ENCODE assay signal across 8 cellular contexts in the genomic region with DNA sequence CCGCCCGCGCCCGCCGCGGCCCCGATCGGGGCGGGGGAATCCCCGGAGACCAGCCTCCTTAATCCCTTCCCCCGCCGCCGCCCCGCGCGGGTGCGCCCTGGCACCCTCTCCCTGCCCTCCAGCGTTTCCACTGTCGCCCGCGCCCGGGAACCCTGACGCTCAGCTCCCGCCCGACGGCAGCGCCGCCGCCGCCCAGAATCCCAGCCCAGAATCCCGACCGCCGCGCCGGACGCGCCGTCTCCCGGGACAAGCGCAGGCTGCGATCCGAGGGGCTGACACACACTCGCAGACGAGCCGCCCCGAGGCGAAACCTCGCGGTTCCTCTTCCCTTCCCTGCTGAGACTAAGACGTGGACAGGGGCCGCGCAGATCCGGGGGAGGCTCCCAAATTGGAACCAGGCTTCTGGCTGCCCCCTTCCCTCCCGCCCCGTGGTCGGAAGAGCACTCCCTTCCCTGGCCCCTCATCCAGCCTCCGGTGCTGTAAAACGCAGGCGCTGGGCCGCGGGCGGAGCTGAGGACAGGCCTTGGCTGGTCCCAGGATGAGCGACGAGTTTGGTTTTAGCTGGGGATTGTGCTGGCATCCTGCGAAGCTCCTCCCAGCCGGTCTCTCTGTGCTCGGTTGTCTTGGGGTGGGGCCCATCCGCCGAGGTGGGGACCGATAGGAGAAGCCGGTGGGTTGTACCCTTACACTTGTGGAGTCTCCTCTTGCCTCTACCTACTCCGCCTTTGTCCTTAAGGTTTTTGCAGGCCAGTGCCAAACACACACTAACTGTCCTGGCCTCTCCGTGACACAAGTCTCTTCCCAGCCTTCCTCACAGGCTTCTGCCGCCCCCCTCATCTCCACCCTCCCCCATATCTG. TPM values are rescaled to one million over a fixed set of nuclear protein-coding genes. Genes with fewer than 3 reads are reported as not detected.
A peak's percentile ranks its signal among the peaks of the same experiment; 100 is the strongest.
DNase-seq lines count a peak whose midpoint lies in the region; ATAC-seq and TF ChIP-seq lines count a peak whose summit lies in the region.

No MANE protein-coding gene starts in this region.

- H3K4me3 ChIP-seq in DND-41 (ENCODE audit: low read depth in 1 of 2, low read length in 2 of 2) (peak overlapping the region; percentile 73 to 98; a peak in 3 of 4 replicates), WERI-Rb-1 (ENCODE audit: low read depth, low read length) (peak overlapping the region; percentile 68), muscle layer of duodenum (ENCODE audit: low read depth in 1 of 2, low read length in 2 of 2) (peak overlapping the region; percentile 60 to 65)

- H3K36me3 ChIP-seq in DND-41 (ENCODE audit: insufficient read depth, low read length) (peaks cover 19% of the 10 kb centered on the region), WERI-Rb-1 (no peaks in the 10 kb centered on the region), muscle layer of duodenum (ENCODE audit: control insufficient read depth in 1 of 2, insufficient read depth in 2 of 2, low read length in 2 of 2) (peaks cover 2 to 4% of the 10 kb centered on the region in 2 donors)

- H3K27me3 ChIP-seq in DND-41 (ENCODE audit: insufficient read depth, low read length, poor library complexity) = no peaks in the 10 kb centered on the region
- H3K27me3 ChIP-seq in WERI-Rb-1 (ENCODE audit: insufficient read depth, low read depth, severe bottlenecking) = no peaks in the 10 kb centered on the region
- H3K27me3 ChIP-seq in muscle layer of duodenum (ENCODE audit: low read depth, low read length) = no peaks in the 10 kb centered on the region

- ATAC-seq in DND-41 (ENCODE audit: insufficient read depth, low read depth) (peak; percentile 59), esophagus mucosa (peak; percentile 75)

- H3K79me2 ChIP-seq in DND-41 (ENCODE audit: insufficient read depth, low read length) = peaks cover 13% of the 10 kb centered on the region; the same call in 1 of the 2 replicates

- peaks cover 7% of the 10 kb centered on the region for H4K20me1 ChIP-seq in DND-41 (ENCODE audit: insufficient read depth, low read length)

- H3K27ac ChIP-seq in DND-41 (ENCODE audit: low read length) (peak overlapping the region; percentile 83), WERI-Rb-1 (peak overlapping the region; percentile 86), muscle layer of duodenum (ENCODE audit: low read length) (peak overlapping the region; percentile 84)

- peaks cover 35% of the 10 kb centered on the region for H3K4me1 ChIP-seq in DND-41 (ENCODE audit: insufficient read depth, low read length)
- peaks cover 20 to 50% of the 10 kb centered on the region in 2 donors for H3K4me1 ChIP-seq in muscle layer of duodenum (ENCODE audit: control insufficient read depth in 1 of 2, insufficient read depth in 2 of 2, low read length in 2 of 2)

- H3K4me2 ChIP-seq in DND-41 (ENCODE audit: insufficient read depth, low read length) = peak overlapping the region; percentile 100

- DNase-seq in DND-41 = no peak
- peak; percentile 69 for DNase-seq in GM20000 (ENCODE audit: low spot score)
- peak in 40 of 76 experiments; percentile 9 to 66 (median 32) for DNase-seq in HUDEP-2 (lab: John Stamatoyannopoulos, UW; ENCODE audit: unreplicated experiment in 76 of 76)
- peak; percentile 62 for DNase-seq in WERI-Rb-1
- DNase-seq in NCI-H1417 treated with DMSO at 0.1 percent for 48 hours (lab: John Stamatoyannopoulos, UW) = no peak
- DNase-seq in NCI-H345 treated with DMSO at 0.1 percent for 48 hours (lab: John Stamatoyannopoulos, UW; ENCODE audit: unreplicated experiment) = no peak

- peak overlapping the region; percentile 99 for H2AFZ ChIP-seq in DND-41 (ENCODE audit: low read depth, low read length)

- H3K9me3 ChIP-seq in DND-41 (ENCODE audit: insufficient read depth, low read length, severe bottlenecking) (no peaks in the 10 kb centered on the region), WERI-Rb-1 (ENCODE audit: severe bottlenecking) (no peaks in the 10 kb centered on the region), muscle layer of duodenum (ENCODE audit: control insufficient read depth in 1 of 2, low read length in 2 of 2) (no peaks in the 10 kb centered on the region)

- peak overlapping the region; percentile 89 for H3K9ac ChIP-seq in DND-41 (ENCODE audit: low read depth, low read length)

- no peak for TF ChIP-seq CTCF in DND-41 (IDR thresholded peaks at IDR 0.05; ENCODE audit: borderline replicate concordance, extremely low read depth, low read length, poor library complexity, severe bottlenecking)
- TF ChIP-seq CTCF in GM20000 (IDR thresholded peaks at IDR 0.05; ENCODE audit: extremely low read depth, missing control alignments) = no peak
- TF ChIP-seq CTCF in WERI-Rb-1 (IDR thresholded peaks at IDR 0.05; ENCODE audit: low read depth, low read length) = no peak

RNA-seq across cellular contexts. Expression of gene MARVELD1, which starts 1.1 kb away (rescaled TPM):
- total RNA-seq in esophagus mucosa = 12.1 TPM

RNA-seq across cellular contexts. Expression of gene ZFYVE27, which starts 22.3 kb away (rescaled TPM):
- 10.7 TPM for total RNA-seq in esophagus mucosa

RNA-seq across cellular contexts. Expression of gene AVPI1, which starts 27.6 kb away (rescaled TPM):
- 6.8 TPM for total RNA-seq in esophagus mucosa

RNA-seq across cellular contexts. Expression of gene SFRP5, which starts 57.2 kb away (rescaled TPM):
- total RNA-seq in esophagus mucosa = not detected

Comparison
In these comparisons a context has a peak if more than half of its experiments do, and no peak if none do; other contexts are left out.
1. DNase-seq: peak in GM20000 (single experiment), HUDEP-2 (40 of 76) and WERI-Rb-1 (single experiment); none in DND-41 (single experiment), NCI-H1417 treated with DMSO at 0.1 percent for 48 hours (single experiment) and NCI-H345 treated with DMSO at 0.1 percent for 48 hours (single experiment).
2. Peak in every context shown above with its lines, with median percentiles within 50 percentile points of each other: H3K27ac ChIP-seq and H3K4me3 ChIP-seq.